Comparison of ENCODE assay signal across 35 cellular contexts in genomic region chr7:132246591-132246990, GRCh38.
"Had no signal": no experiment of that assay in that cellular context is flagged by ENCODE, and none has a peak within 500 bp of the region (broad histone marks: within the 10 kb centered on the region; RNA-seq: fewer than 3 reads in every experiment).

No MANE protein-coding gene starts in this region.

- H3K27me3 ChIP-seq: MG63 had no signal

- H3K9me3 ChIP-seq: MG63 had no signal

- DNase-seq: Karpas-422, Kasumi-1, MG63, MM.1S, MV-4-11, NCI-H1048, NCI-H1092, NCI-H1092 treated with DMSO at 0.1 percent for 48 hours, NCI-H1105, NCI-H1105 treated with DMSO at 0.1 percent for 48 hours, NCI-H1417, NCI-H1417 treated with DMSO at 0.1 percent for 48 hours, NCI-H1436, NCI-H1436 treated with DMSO at 0.1 percent for 48 hours, NCI-H146, NCI-H1694, NCI-H1694 treated with DMSO at 0.1 percent for 48 hours, NCI-H187, NCI-H187 treated with DMSO at 0.1 percent for 48 hours, NCI-H1930, NCI-H2029, NCI-H2029 treated with DMSO at 0.1 percent for 48 hours, NCI-H2081, NCI-H2081 treated with DMSO at 0.1 percent for 48 hours, NCI-H2107, NCI-H2171, NCI-H2171 treated with DMSO at 0.1 percent for 48 hours, NCI-H2227 treated with DMSO at 0.1 percent for 48 hours, NCI-H226, NCI-H345, NCI-H446, NCI-H446 treated with DMSO at 0.1 percent for 48 hours, NCI-H510A, NCI-H510A treated with DMSO at 0.1 percent for 48 hours, NCI-H524 had no signal

- H3K36me3 ChIP-seq: MG63 had no signal

- H3K4me3 ChIP-seq: MG63 had no signal
